ENCODE assay signal across 8 cellular contexts in the genomic region with DNA sequence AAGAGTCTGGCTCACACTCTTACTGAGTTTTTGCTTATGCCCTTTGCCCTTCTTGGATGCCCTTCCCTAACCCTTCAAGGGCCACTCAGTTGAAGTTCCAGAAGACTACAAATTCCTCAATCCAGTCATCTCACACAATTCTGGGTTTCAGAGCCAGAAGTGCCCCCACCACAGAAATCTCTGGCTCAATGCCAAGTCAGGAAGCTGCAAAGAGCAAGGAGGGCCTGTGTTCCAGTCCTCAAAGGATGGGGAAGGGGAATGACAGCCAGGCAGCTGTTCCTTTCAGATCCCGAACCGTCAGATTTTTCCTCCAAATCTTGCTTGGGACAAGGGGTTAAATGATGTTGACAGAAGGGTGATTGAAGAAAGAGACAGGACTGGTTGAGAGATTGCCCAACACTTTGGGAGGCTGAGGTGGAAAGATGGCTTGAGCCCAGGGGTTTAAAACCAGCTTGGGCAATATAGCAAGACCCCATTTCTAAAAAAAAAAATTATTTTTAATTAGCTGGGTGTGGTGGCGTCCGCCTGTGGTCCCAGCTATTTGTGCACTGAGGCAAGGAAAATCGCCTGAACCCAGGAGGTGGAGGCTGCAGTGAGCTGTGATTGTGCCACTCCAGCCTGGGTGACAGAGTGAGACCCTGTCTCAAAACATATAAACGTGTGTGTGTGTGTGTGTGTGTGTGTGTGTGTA. TPM values are rescaled to one million over a fixed set of nuclear protein-coding genes. Genes with fewer than 3 reads are reported as not detected.
DNase-seq lines count a peak whose midpoint lies in the region; ATAC-seq and TF ChIP-seq lines count a peak whose summit lies in the region.

No MANE protein-coding gene starts in this region.

- TF ChIP-seq CTCF in BE2C (IDR thresholded peaks at IDR 0.05; ENCODE audit: low read depth, low read length) (no peak), astrocyte of the spinal cord (IDR thresholded peaks at IDR 0.05; ENCODE audit: low read depth, low read length) (no peak), foreskin keratinocyte (conservative IDR thresholded peaks at IDR 0.05) (no peak), PC-3 (conservative IDR thresholded peaks at IDR 0.05; ENCODE audit: low read depth, low read length) (no peak)

- no peaks in the 10 kb centered on the region for H3K9me3 ChIP-seq in BE2C
- no peaks in the 10 kb centered on the region for H3K9me3 ChIP-seq in mucosa of rectum (ENCODE audit: control insufficient read depth in 2 of 2, low read length in 2 of 2)
- no peaks in the 10 kb centered on the region for H3K9me3 ChIP-seq in PC-3 (ENCODE audit: low read length)

- CTCF ChIA-PET in PC-3 (lab: Charles Lee), result no interaction called here

- H3F3A ChIP-seq in PC-3 (ENCODE audit: low read length, unreplicated experiment), result no peaks in the 10 kb centered on the region

- intact Hi-C loops in PC-3 (cut with micrococcal nuclease), result no loop called here

- ATAC-seq in foreskin keratinocyte (no peak), PC-3 (no peak)

- in situ Hi-C loops in astrocyte of the spinal cord (cut with HindIII; ENCODE audit: low sequenced_read_pairs), result no loop called here

- no peaks in the 10 kb centered on the region for H4K20me1 ChIP-seq in PC-3 (ENCODE audit: low read length)

- H2AFZ ChIP-seq in PC-3 (ENCODE audit: low read length), result no peak overlapping the region

- no peaks in the 10 kb centered on the region for H3K9me2 ChIP-seq in PC-3 (replicated peaks; ENCODE audit: low read length)

- no peaks in the 10 kb centered on the region; the same call in 1 of the 2 replicates for H3K4me1 ChIP-seq in BE2C
- peaks cover 20 to 30% of the 10 kb centered on the region in 2 donors for H3K4me1 ChIP-seq in mucosa of rectum (ENCODE audit: control insufficient read depth in 2 of 2, insufficient read depth in 2 of 2, low read length in 2 of 2)
- H3K4me1 ChIP-seq in foreskin keratinocyte, result no peaks in the 10 kb centered on the region
- peaks cover 9% of the 10 kb centered on the region for H3K4me1 ChIP-seq in PC-3 (ENCODE audit: insufficient read depth, low read length)

- no peak overlapping the region for H3K27ac ChIP-seq in mucosa of rectum (ENCODE audit: low read depth in 2 of 2, low read length in 2 of 2)
- no peak overlapping the region for H3K27ac ChIP-seq in foreskin keratinocyte
- no peak overlapping the region for H3K27ac ChIP-seq in PC-3 (ENCODE audit: low read length)

- no peaks in the 10 kb centered on the region for H3K79me2 ChIP-seq in PC-3 (ENCODE audit: low read length)

- POLR2A ChIA-PET in PC-3 (lab: Charles Lee; ENCODE audit: unreplicated experiment), result no interaction called here

- BruUV-seq in PC-3 (replicated peaks; lab: Mats Ljungman, UMichigan), result no TSS peak

- H3K27me3 ChIP-seq in BE2C (no peaks in the 10 kb centered on the region), H7 (ENCODE audit: control insufficient read depth, insufficient read depth, low read length) (no peaks in the 10 kb centered on the region), mucosa of rectum (ENCODE audit: control insufficient read depth in 2 of 2, insufficient read depth in 2 of 2, low read length in 2 of 2) (no peaks in the 10 kb centered on the region), foreskin keratinocyte (peaks cover 8% of the 10 kb centered on the region), PC-3 (ENCODE audit: low read length) (no peaks in the 10 kb centered on the region)

- peak overlapping the region in 1 of 2 donors; percentile 63 for H3K9ac ChIP-seq in mucosa of rectum (ENCODE audit: low read depth in 1 of 2, low read length in 2 of 2)
- H3K9ac ChIP-seq in PC-3 (ENCODE audit: low read length), result no peak overlapping the region

- no peak for DNase-seq in BE2C
- DNase-seq in H7, result peak; percentile 37
- DNase-seq in astrocyte of the spinal cord (ENCODE audit: low read depth, low spot score), result no peak
- DNase-seq in putamen (ENCODE audit: low spot score), result no peak
- DNase-seq in foreskin keratinocyte, result no peak
- no peak for DNase-seq in AG08395 (ENCODE audit: low spot score)
- no peak for DNase-seq in PC-3

- no peak overlapping the region for H3K4me2 ChIP-seq in PC-3 (ENCODE audit: low read length)

- H3K36me3 ChIP-seq in BE2C (no peaks in the 10 kb centered on the region), H7 (replicated peaks; ENCODE audit: control insufficient read depth, insufficient read depth, low read length) (no peaks in the 10 kb centered on the region; the same call in 1 of the 2 replicates), mucosa of rectum (ENCODE audit: control insufficient read depth in 2 of 2, insufficient read depth in 2 of 2, low read length in 2 of 2) (peaks cover under 1 to 9% of the 10 kb centered on the region in 2 donors), PC-3 (ENCODE audit: low read depth, low read length) (no peaks in the 10 kb centered on the region)

- H3K4me3 ChIP-seq in BE2C (ENCODE audit: low read depth, low read length), result peak overlapping the region; percentile 44
- H3K4me3 ChIP-seq in H7 (ENCODE audit: insufficient read depth, low read depth, low read length), result peak overlapping the region; percentile 92
- H3K4me3 ChIP-seq in astrocyte of the spinal cord (ENCODE audit: low read depth, low read length), result peak overlapping the region; percentile 53
- peak overlapping the region; percentile 75 to 81 for H3K4me3 ChIP-seq in mucosa of rectum (ENCODE audit: low read length in 2 of 2)
- no peak overlapping the region for H3K4me3 ChIP-seq in PC-3 (ENCODE audit: low read length)

RNA-seq across cellular contexts. Expression of a gene that starts 0.7 kb away (rescaled TPM):
- polyA plus RNA-seq in BE2C (2012; ENCODE audit: insufficient read depth, insufficient read length, low read depth), result 6.4 TPM
- total RNA-seq in H7 (2014; rRNA removed; shearing (Covaris generic)), result 87.5 and 134 TPM in 2 replicates
- 2.0 and 2.2 TPM in 2 replicates for total RNA-seq in foreskin keratinocyte
- 2.0 TPM in 2 replicates for polyA plus RNA-seq in foreskin keratinocyte
- not detected in 2 replicates for total RNA-seq in PC-3 (2014; rRNA removed)

RNA-seq across cellular contexts. Expression of a gene that starts 14.0 kb away (rescaled TPM):
- 16.9 TPM for polyA plus RNA-seq in BE2C (2012; ENCODE audit: insufficient read depth, insufficient read length, low read depth)
- total RNA-seq in H7 (2014; rRNA removed; shearing (Covaris generic)), result 17.0 and 20.2 TPM in 2 replicates
- 13.3 and 14.4 TPM in 2 replicates for total RNA-seq in foreskin keratinocyte
- polyA plus RNA-seq in foreskin keratinocyte, result 12.3 and 13.3 TPM in 2 replicates
- total RNA-seq in PC-3 (2014; rRNA removed), result 18.2 and 19.5 TPM in 2 replicates

RNA-seq across cellular contexts. Expression of a gene that starts 14.3 kb away (rescaled TPM):
- 41.3 TPM for polyA plus RNA-seq in BE2C (2012; ENCODE audit: insufficient read depth, insufficient read length, low read depth)
- 124 and 126 TPM in 2 replicates for total RNA-seq in H7 (2014; rRNA removed; shearing (Covaris generic))
- 18.3 and 22.0 TPM in 2 replicates for total RNA-seq in foreskin keratinocyte
- polyA plus RNA-seq in foreskin keratinocyte, result 19.7 and 21.4 TPM in 2 replicates
- 21.4 and 22.8 TPM in 2 replicates for total RNA-seq in PC-3 (2014; rRNA removed)

Comparison
In these comparisons a context has a peak if more than half of its experiments do, and no peak if none do; other contexts are left out.
1. RNA of a gene that starts 0.7 kb away (total RNA-seq): 87.5 to 134 TPM in H7; 2.0 to 2.2 TPM in foreskin keratinocyte and not detected in PC-3; every median in the first group is over 10 times any median in the second.